ENCODE assay signal across 14 cellular contexts in genomic region chr1:85153149-85153891, GRCh38. TPM values are rescaled to one million over a fixed set of nuclear protein-coding genes. Genes with fewer than 3 reads are reported as not detected.
DNase-seq lines count a peak whose midpoint lies in the region; ATAC-seq and TF ChIP-seq lines count a peak whose summit lies in the region.
"Had no signal": no experiment of that assay in that cellular context is flagged by ENCODE, and none has a peak within 500 bp of the region (broad histone marks: within the 10 kb centered on the region; RNA-seq: fewer than 3 reads in every experiment).

No MANE protein-coding gene starts in this region.

- H2BK5ac ChIP-seq in H9 (ENCODE audit: insufficient read length, low read length) = no peak overlapping the region

- H3K27me3 Mint-ChIP-seq in H9 (ENCODE audit: low read depth) = no peaks in the 10 kb centered on the region
- H3K27me3 Mint-ChIP-seq in naive thymus-derived CD4-positive, alpha-beta T cell = no peaks in the 10 kb centered on the region
- H3K27me3 Mint-ChIP-seq: stimulated activated memory B cell treated with anti-CD40 and anti-IgM and Interleukin-4, amounts not matched to agents 10 μg/mL and 1 μg/mL and 100 μg/mL, for 72 hours had no signal

- no peak overlapping the region for H2BK120ac ChIP-seq in H9 (ENCODE audit: low read depth, low read length, poor library complexity, severe bottlenecking)

- intact Hi-C loops in naive thymus-derived CD4-positive, alpha-beta T cell (cut with micrococcal nuclease) = loop anchor here in 1 of 2 donors (5.0 kb wide), 1 partner anchor 49 kb away; the partner anchor contains the start of gene SYDE2

- WGBS in H9 (ENCODE audit: extremely low coverage, insufficient read length, low lambda C conversion rate) = no CpG with 5 or more reads among the region's 4 CpGs

- H3K27me3 ChIP-seq in H9 (ENCODE audit: insufficient read depth, low read length) = no peaks in the 10 kb centered on the region
- no peaks in the 10 kb centered on the region for H3K27me3 ChIP-seq in naive thymus-derived CD4-positive, alpha-beta T cell (ENCODE audit: control insufficient read depth in 2 of 2, insufficient read depth in 2 of 2, low read length in 2 of 2)

- no peak overlapping the region for H3T11ph ChIP-seq in H9 (ENCODE audit: low read length)

- no peaks in the 10 kb centered on the region for H3K36me3 Mint-ChIP-seq in H9 (ENCODE audit: insufficient read depth in 1 of 3, low read depth in 3 of 3)
- peaks cover 0 to 3% (median 0%) of the 10 kb centered on the region in 5 donors for H3K36me3 Mint-ChIP-seq in naive thymus-derived CD4-positive, alpha-beta T cell
- H3K36me3 Mint-ChIP-seq: stimulated activated memory B cell treated with anti-CD40 and anti-IgM and Interleukin-4, amounts not matched to agents 10 μg/mL and 1 μg/mL and 100 μg/mL, for 72 hours had no signal

- H4K8ac ChIP-seq in H9 (replicated peaks; ENCODE audit: insufficient read length, low read depth, low read length) = no peak overlapping the region

- H3K36me3 ChIP-seq in naive thymus-derived CD4-positive, alpha-beta T cell (ENCODE audit: control insufficient read depth in 2 of 3, insufficient read depth in 3 of 3, low read length in 3 of 3) = no peaks in the 10 kb centered on the region

- TF ChIP-seq CTCF in GM10248 (IDR thresholded peaks at IDR 0.05; ENCODE audit: control extremely low read depth, extremely low read depth, low read depth, missing control alignments) = no peak
- TF ChIP-seq CTCF in H9 (conservative IDR thresholded peaks at IDR 0.05) = no peak

- no peak overlapping the region for H4K5ac ChIP-seq in H9 (ENCODE audit: insufficient read length, low read depth, low read length)

- H3K23ac ChIP-seq in H9 (ENCODE audit: insufficient read length, low read depth, low read length) = no peak overlapping the region

- no peaks in the 10 kb centered on the region for H4K20me1 ChIP-seq in H9 (ENCODE audit: control insufficient read depth, insufficient read depth, insufficient read length)

- no peaks in the 10 kb centered on the region for H3K23me2 ChIP-seq in H9 (ENCODE audit: insufficient read length, low read depth, low read length, poor library complexity, severe bottlenecking)

- no peak overlapping the region for H3K4ac ChIP-seq in H9 (ENCODE audit: low read depth, low read length)

- H3K56ac ChIP-seq in H9 (ENCODE audit: insufficient read length, low read depth, low read length) = no peak overlapping the region

- H3K27ac ChIP-seq in H9 (ENCODE audit: insufficient read length, low read depth, low read length) = no peak overlapping the region
- H3K27ac ChIP-seq in naive thymus-derived CD4-positive, alpha-beta T cell (ENCODE audit: low read depth, low read length) = no peak overlapping the region

- POLR2A ChIA-PET in GM10248 (lab: Yijun Ruan, JAX) = no interaction called here
- POLR2A ChIA-PET in naive thymus-derived CD4-positive, alpha-beta T cell (lab: Charles Lee) = no interaction called here

- H3K79me1 ChIP-seq in H9 (ENCODE audit: insufficient read depth, low read depth, low read length, poor library complexity, severe bottlenecking) = no peaks in the 10 kb centered on the region

- H4K91ac ChIP-seq in H9 (ENCODE audit: insufficient read length, low read depth, low read length) = no peak overlapping the region

- ATAC-seq in GM18868 (IDR thresholded peaks at IDR 0.05; ENCODE audit: unreplicated experiment) (peak; percentile 59), HG03432 (IDR thresholded peaks at IDR 0.05; ENCODE audit: unreplicated experiment) (peak; percentile 72)
- no peak for ATAC-seq in naive thymus-derived CD4-positive, alpha-beta T cell
- ATAC-seq: left ventricle myocardium superior; Right ventricle myocardium inferior; stimulated activated memory B cell treated with anti-CD40 and anti-IgM and Interleukin-4, amounts not matched to agents 10 μg/mL and 1 μg/mL and 100 μg/mL, for 72 hours had no signal

- H3K18ac ChIP-seq in H9 (ENCODE audit: insufficient read length, low read depth, low read length) = no peak overlapping the region

- H2BK15ac ChIP-seq in H9 (ENCODE audit: low read depth, low read length) = no peak overlapping the region

- no peaks in the 10 kb centered on the region for H3K9me3 ChIP-seq in H9 (ENCODE audit: control insufficient read depth, low read depth, low read length)
- no peaks in the 10 kb centered on the region for H3K9me3 ChIP-seq in naive thymus-derived CD4-positive, alpha-beta T cell (ENCODE audit: control insufficient read depth in 2 of 3, low read length in 3 of 3)

- H3K4me1 ChIP-seq in H9 (ENCODE audit: insufficient read depth, low read length) = peaks cover 6% of the 10 kb centered on the region; the same call in 1 of the 2 replicates
- H3K4me1 ChIP-seq in naive thymus-derived CD4-positive, alpha-beta T cell (ENCODE audit: control insufficient read depth in 2 of 2, insufficient read depth in 2 of 2, low read length in 2 of 2) = no peaks in the 10 kb centered on the region

- H3K4me3 ChIP-seq in naive thymus-derived CD4-positive, alpha-beta T cell (ENCODE audit: low read length) = no peak overlapping the region

- H2BK12ac ChIP-seq in H9 (ENCODE audit: insufficient read length, low read depth, low read length) = no peak overlapping the region

- H3K4me2 ChIP-seq in H9 (ENCODE audit: insufficient read depth, insufficient read length, low read length) = no peak overlapping the region

- H3K79me2 ChIP-seq in H9 (ENCODE audit: insufficient read depth, low read length) = no peaks in the 10 kb centered on the region

- H2BK20ac ChIP-seq in H9 (ENCODE audit: low read depth, low read length, poor library complexity, severe bottlenecking) = no peak overlapping the region

- H2AK5ac ChIP-seq in H9 (ENCODE audit: insufficient read length, low read length) = no peak overlapping the region

- peaks cover 17 to 23% of the 10 kb centered on the region in 2 experiments for H3K4me1 Mint-ChIP-seq in H9
- peaks cover 0 to 27% (median 0%) of the 10 kb centered on the region in 7 donors for H3K4me1 Mint-ChIP-seq in naive thymus-derived CD4-positive, alpha-beta T cell

- H3K9me3 Mint-ChIP-seq in H9 = no peaks in the 10 kb centered on the region
- H3K9me3 Mint-ChIP-seq in naive thymus-derived CD4-positive, alpha-beta T cell = no peaks in the 10 kb centered on the region
- H3K9me3 Mint-ChIP-seq: stimulated activated memory B cell treated with anti-CD40 and anti-IgM and Interleukin-4, amounts not matched to agents 10 μg/mL and 1 μg/mL and 100 μg/mL, for 72 hours had no signal

- CTCF ChIA-PET in GM10248 (lab: Yijun Ruan, JAX) = interaction anchor here (1.0 to 1.1 kb wide), 4 partner anchors 15 to 218 kb away, joined by 3 read pairs; no protein-coding TSS in a partner anchor
- CTCF ChIA-PET in naive thymus-derived CD4-positive, alpha-beta T cell (lab: Charles Lee) = no interaction called here

- DNase-seq in GM10248 (ENCODE audit: extremely low spot score) = peak; percentile 35
- DNase-seq in H9 = no peak
- DNase-seq in naive thymus-derived CD4-positive, alpha-beta T cell = no peak
- DNase-seq in AML-193 (lab: John Stamatoyannopoulos, UW) = no peak
- DNase-seq in dermis blood vessel endothelial cell = no peak
- no peak for DNase-seq in CD1c-positive myeloid dendritic cell (ENCODE audit: extremely low spot score)
- DNase-seq: activated T-cell treated with anti-CD3 and anti-CD28 coated beads, Interleukin-2, amount 50 U/mL, for 48 hours; glutamatergic neuron; left ventricle myocardium superior; NCI-H2227 treated with DMSO at 0.1 percent for 48 hours had no signal

- no peak overlapping the region for H3K9ac ChIP-seq in H9 (ENCODE audit: extremely low read depth, insufficient read length, low read length)

- no peak overlapping the region for H3K4me3 Mint-ChIP-seq in H9
- peak overlapping the region in 1 of 10 donors; percentile 4 for H3K4me3 Mint-ChIP-seq in naive thymus-derived CD4-positive, alpha-beta T cell
- H3K4me3 Mint-ChIP-seq: stimulated activated memory B cell treated with anti-CD40 and anti-IgM and Interleukin-4, amounts not matched to agents 10 μg/mL and 1 μg/mL and 100 μg/mL, for 72 hours had no signal

- H3K14ac ChIP-seq in H9 (ENCODE audit: insufficient read depth, low read length) = no peak overlapping the region

- peak overlapping the region in 2 of 3 experiments; percentile 29 to 52; a peak in 3 of 7 replicates for H3K27ac Mint-ChIP-seq in H9
- H3K27ac Mint-ChIP-seq in naive thymus-derived CD4-positive, alpha-beta T cell = peak overlapping the region in 1 of 9 donors; percentile 7
- H3K27ac Mint-ChIP-seq: stimulated activated memory B cell treated with anti-CD40 and anti-IgM and Interleukin-4, amounts not matched to agents 10 μg/mL and 1 μg/mL and 100 μg/mL, for 72 hours had no signal

- no peak overlapping the region for H2AFZ ChIP-seq in H9 (ENCODE audit: low read length)

RNA-seq across cellular contexts. Expression of gene SYDE2, which starts 47.5 kb away (rescaled TPM):
- total RNA-seq in H9 (2021) (12.1 and 12.4 TPM in 2 replicates), dermis blood vessel endothelial cell (4.8 and 5.6 TPM in 2 replicates)
- 1 to 10 TPM; 1.2 to 9.1 (median 8.4) TPM for total RNA-seq in naive thymus-derived CD4-positive, alpha-beta T cell
- 1 to 10 TPM; 3.5 to 5.7 TPM for polyA plus RNA-seq in naive thymus-derived CD4-positive, alpha-beta T cell
